In genomic region chr11:64878494-64879225, GRCh38 we compare ENCODE assay signal across 8 cellular contexts. TPM values are rescaled to one million over a fixed set of nuclear protein-coding genes. Genes with fewer than 3 reads are reported as not detected.
DNase-seq lines count a peak whose midpoint lies in the region; ATAC-seq and TF ChIP-seq lines count a peak whose summit lies in the region.

Gene EHD1, minus strand, starts transcription at chr11:64878621. Its CDS starts 157 bp downstream, at chr11:64878464.

- H3K4me3 ChIP-seq in epithelial cell of proximal tubule (ENCODE audit: low read depth, low read length) (peak within 1 kb of the TSS; percentile 95), mucosa of rectum (ENCODE audit: low read length in 2 of 2) (peak within 1 kb of the TSS; percentile 97 to 99)

- peak; percentile 61 for ATAC-seq in GM21576 (IDR thresholded peaks at IDR 0.05; ENCODE audit: unreplicated experiment)

- peak; percentile 23; the same call in 1 of the 2 replicates for TF ChIP-seq RAD21 in Ishikawa (IDR thresholded peaks at IDR 0.05; ENCODE audit: low read depth)

- no peak for TF ChIP-seq EP300 in Ishikawa (IDR thresholded peaks at IDR 0.05; ENCODE audit: borderline replicate concordance)

- H3K9me3 ChIP-seq in mucosa of rectum (ENCODE audit: control insufficient read depth in 2 of 2, low read length in 2 of 2), result no peaks in the 10 kb centered on the region

- H3K27ac ChIP-seq in mucosa of rectum (ENCODE audit: low read depth in 2 of 2, low read length in 2 of 2), result peak within 1 kb of the TSS; percentile 94 to 96

- peak; percentile 45 for TF ChIP-seq CTCF in epithelial cell of proximal tubule (conservative IDR thresholded peaks at IDR 0.05; ENCODE audit: low read depth, low read length)

- DNase-seq in DMS153 treated with DMSO at 0.1 percent for 48 hours (lab: John Stamatoyannopoulos, UW; ENCODE audit: unreplicated experiment) (peak; percentile 92), OCI-M2 (lab: John Stamatoyannopoulos, UW; ENCODE audit: unreplicated experiment) (peak; percentile 78), activated T-cell treated with anti-CD3 and anti-CD28 coated beads for 48 hours (ENCODE audit: low read depth) (peak; percentile 100), epithelial cell of proximal tubule (ENCODE audit: low read depth) (no peak)
- peak; percentile 100 for DNase-seq in stimulated activated CD8-positive, alpha-beta memory T cell treated with anti-CD3 and anti-CD28 coated beads, Interleukin-4, amount 100 ng/mL, for 48 hours

- H3K36me3 ChIP-seq in mucosa of rectum (ENCODE audit: control insufficient read depth in 2 of 2, insufficient read depth in 2 of 2, low read length in 2 of 2), result peaks cover 7 to 8% of the 10 kb centered on the region in 2 donors

- peak within 1 kb of the TSS; percentile 96 to 98 for H3K9ac ChIP-seq in mucosa of rectum (ENCODE audit: low read depth in 1 of 2, low read length in 2 of 2)

- no peaks in the 10 kb centered on the region for H3K27me3 ChIP-seq in mucosa of rectum (ENCODE audit: control insufficient read depth in 2 of 2, insufficient read depth in 2 of 2, low read length in 2 of 2)

- peaks cover 41 to 50% of the 10 kb centered on the region in 2 donors for H3K4me1 ChIP-seq in mucosa of rectum (ENCODE audit: control insufficient read depth in 2 of 2, insufficient read depth in 2 of 2, low read length in 2 of 2)

TF ChIP-seq in Ishikawa, 13 proteins besides CTCF, POLR2A, EP300 and RAD21:
- TF ChIP-seq CREB1 (IDR thresholded peaks at IDR 0.05; ENCODE audit: low read depth) (peak; percentile 9; the same call in 1 of the 2 replicates), YY1 (IDR thresholded peaks at IDR 0.05; ENCODE audit: low read depth) (peak; percentile 33), ZBTB7A (IDR thresholded peaks at IDR 0.05; ENCODE audit: low read depth) (peak; percentile 33; the same call in 1 of the 2 replicates), NFIC (IDR thresholded peaks at IDR 0.05) (peak; percentile 6; the same call in 1 of the 2 replicates), TCF12 (IDR thresholded peaks at IDR 0.05; ENCODE audit: low read depth) (no peak; the same call in 1 of the 2 replicates), TAF1 (IDR thresholded peaks at IDR 0.05; ENCODE audit: low read depth) (peak; percentile 73)
- TF ChIP-seq, protein P1, sequence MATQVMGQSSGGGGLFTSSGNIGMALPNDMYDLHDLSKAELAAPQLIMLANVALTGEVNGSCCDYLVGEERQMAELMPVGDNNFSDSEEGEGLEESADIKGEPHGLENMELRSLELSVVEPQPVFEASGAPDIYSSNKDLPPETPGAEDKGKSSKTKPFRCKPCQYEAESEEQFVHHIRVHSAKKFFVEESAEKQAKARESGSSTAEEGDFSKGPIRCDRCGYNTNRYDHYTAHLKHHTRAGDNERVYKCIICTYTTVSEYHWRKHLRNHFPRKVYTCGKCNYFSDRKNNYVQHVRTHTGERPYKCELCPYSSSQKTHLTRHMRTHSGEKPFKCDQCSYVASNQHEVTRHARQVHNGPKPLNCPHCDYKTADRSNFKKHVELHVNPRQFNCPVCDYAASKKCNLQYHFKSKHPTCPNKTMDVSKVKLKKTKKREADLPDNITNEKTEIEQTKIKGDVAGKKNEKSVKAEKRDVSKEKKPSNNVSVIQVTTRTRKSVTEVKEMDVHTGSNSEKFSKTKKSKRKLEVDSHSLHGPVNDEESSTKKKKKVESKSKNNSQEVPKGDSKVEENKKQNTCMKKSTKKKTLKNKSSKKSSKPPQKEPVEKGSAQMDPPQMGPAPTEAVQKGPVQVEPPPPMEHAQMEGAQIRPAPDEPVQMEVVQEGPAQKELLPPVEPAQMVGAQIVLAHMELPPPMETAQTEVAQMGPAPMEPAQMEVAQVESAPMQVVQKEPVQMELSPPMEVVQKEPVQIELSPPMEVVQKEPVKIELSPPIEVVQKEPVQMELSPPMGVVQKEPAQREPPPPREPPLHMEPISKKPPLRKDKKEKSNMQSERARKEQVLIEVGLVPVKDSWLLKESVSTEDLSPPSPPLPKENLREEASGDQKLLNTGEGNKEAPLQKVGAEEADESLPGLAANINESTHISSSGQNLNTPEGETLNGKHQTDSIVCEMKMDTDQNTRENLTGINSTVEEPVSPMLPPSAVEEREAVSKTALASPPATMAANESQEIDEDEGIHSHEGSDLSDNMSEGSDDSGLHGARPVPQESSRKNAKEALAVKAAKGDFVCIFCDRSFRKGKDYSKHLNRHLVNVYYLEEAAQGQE (IDR thresholded peaks at IDR 0.05; ENCODE audit: low read depth), result no peak
- TF ChIP-seq, protein P2, sequence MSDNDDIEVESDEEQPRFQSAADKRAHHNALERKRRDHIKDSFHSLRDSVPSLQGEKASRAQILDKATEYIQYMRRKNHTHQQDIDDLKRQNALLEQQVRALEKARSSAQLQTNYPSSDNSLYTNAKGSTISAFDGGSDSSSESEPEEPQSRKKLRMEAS (IDR thresholded peaks at IDR 0.05), result peak; percentile 86
- TF ChIP-seq, protein P3, sequence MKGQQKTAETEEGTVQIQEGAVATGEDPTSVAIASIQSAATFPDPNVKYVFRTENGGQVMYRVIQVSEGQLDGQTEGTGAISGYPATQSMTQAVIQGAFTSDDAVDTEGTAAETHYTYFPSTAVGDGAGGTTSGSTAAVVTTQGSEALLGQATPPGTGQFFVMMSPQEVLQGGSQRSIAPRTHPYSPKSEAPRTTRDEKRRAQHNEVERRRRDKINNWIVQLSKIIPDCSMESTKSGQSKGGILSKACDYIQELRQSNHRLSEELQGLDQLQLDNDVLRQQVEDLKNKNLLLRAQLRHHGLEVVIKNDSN (IDR thresholded peaks at IDR 0.05), result 0 out of 2 replicates have a peak, but pooled peaks have one; percentile 32

RNA-seq across cellular contexts. Expression of gene EHD1, which starts in this region (rescaled TPM):
- 82.7 and 93.4 TPM in 2 replicates for total RNA-seq in epithelial cell of proximal tubule
